8 cellular contexts compared by ENCODE assay signal in the genomic region with DNA sequence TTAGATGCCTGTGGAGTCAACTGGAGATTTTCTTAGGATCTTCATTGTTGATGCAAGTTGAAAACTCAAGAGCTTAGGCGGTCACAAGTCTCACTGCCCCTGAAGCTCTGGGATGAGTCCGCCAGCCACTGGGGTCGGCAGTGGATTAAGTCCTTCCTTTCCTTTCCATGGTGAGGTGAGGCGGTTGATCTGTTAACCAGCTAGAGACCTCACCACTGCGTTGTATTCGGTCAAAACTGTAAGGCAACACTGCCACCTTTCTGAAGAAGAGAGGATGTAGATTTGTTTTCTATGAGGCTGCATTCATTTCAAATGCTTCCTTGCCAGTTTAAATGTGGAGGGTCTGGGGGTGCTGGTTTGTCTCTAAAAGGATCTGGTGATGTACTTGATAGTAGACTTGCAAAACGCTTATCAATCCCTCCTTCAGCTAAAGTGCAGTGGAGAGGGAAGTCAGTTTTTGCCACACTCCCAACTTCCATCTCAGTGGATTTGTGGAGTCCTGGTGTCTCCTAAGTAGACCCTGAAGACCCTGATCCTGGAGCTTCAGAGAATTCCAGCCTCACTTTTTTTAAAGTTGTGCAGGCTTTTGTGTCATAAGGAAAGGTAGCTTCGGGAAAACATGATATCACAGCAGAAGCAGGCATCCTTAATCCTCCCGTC. TPM values are rescaled to one million over a fixed set of nuclear protein-coding genes. Genes with fewer than 3 reads are reported as not detected.
DNase-seq lines count a peak whose midpoint lies in the region; ATAC-seq and TF ChIP-seq lines count a peak whose summit lies in the region.

No MANE protein-coding gene starts in this region.

- H3K9ac ChIP-seq in OCI-LY1 (ENCODE audit: low read length) (no peak overlapping the region), fibroblast of lung (ENCODE audit: insufficient read depth, low read length) (no peak overlapping the region)

- ATAC-seq in GM18907 (IDR thresholded peaks at IDR 0.05; ENCODE audit: unreplicated experiment), result peak; percentile 60
- peak; percentile 53 for ATAC-seq in omental fat pad (ENCODE audit: low FRiP score)
- no peak for ATAC-seq in HG03460 (IDR thresholded peaks at IDR 0.05; ENCODE audit: unreplicated experiment)
- no peak for ATAC-seq in HG02610 (IDR thresholded peaks at IDR 0.05; ENCODE audit: unreplicated experiment)
- no peak for ATAC-seq in GM18517 (IDR thresholded peaks at IDR 0.05; ENCODE audit: unreplicated experiment)
- no peak for ATAC-seq in GM21529 (IDR thresholded peaks at IDR 0.05; ENCODE audit: unreplicated experiment)

- H3K27me3 ChIP-seq in OCI-LY1 (ENCODE audit: insufficient read depth, low read length) (peaks cover 4% of the 10 kb centered on the region; the same call in 1 of the 2 replicates), fibroblast of lung (ENCODE audit: control insufficient read depth, insufficient read depth, low read length) (peaks cover 12% of the 10 kb centered on the region)

- H3K4me3 ChIP-seq in OCI-LY1 (ENCODE audit: low read depth, low read length, poor library complexity, severe bottlenecking), result no peak overlapping the region
- H3K4me3 ChIP-seq in fibroblast of lung (replicated peaks in 1 of 4; ENCODE audit: control extremely low read depth in 1 of 4, insufficient read depth in 1 of 4, low read depth in 3 of 4, low read length in 4 of 4), result no peak overlapping the region

- H2AFZ ChIP-seq in OCI-LY1 (ENCODE audit: low read length) (no peak overlapping the region), fibroblast of lung (ENCODE audit: low read length) (no peak overlapping the region)

- H3K27ac ChIP-seq in OCI-LY1 (ENCODE audit: low read depth, low read length, poor library complexity, severe bottlenecking), result no peak overlapping the region
- no peak overlapping the region for H3K27ac ChIP-seq in fibroblast of lung (ENCODE audit: insufficient read depth, low read length)

- H3K36me3 ChIP-seq in OCI-LY1 (ENCODE audit: insufficient read depth, low read length), result no peaks in the 10 kb centered on the region
- no peaks in the 10 kb centered on the region for H3K36me3 ChIP-seq in fibroblast of lung (ENCODE audit: control insufficient read depth, insufficient read depth, low read length)

- no peaks in the 10 kb centered on the region for H3K9me2 ChIP-seq in OCI-LY1 (ENCODE audit: low read depth, low read length)

- no peaks in the 10 kb centered on the region for H3F3A ChIP-seq in OCI-LY1 (ENCODE audit: insufficient read depth, low read length)

- H3K4me2 ChIP-seq in OCI-LY1 (ENCODE audit: low read length) (no peak overlapping the region), fibroblast of lung (ENCODE audit: extremely low read depth, insufficient read depth, low read length) (no peak overlapping the region)

- H3K4me1 ChIP-seq in OCI-LY1 (ENCODE audit: insufficient read depth, low read length, severe bottlenecking) (no peaks in the 10 kb centered on the region), fibroblast of lung (ENCODE audit: control insufficient read depth, extremely low read depth, insufficient read depth, low read length) (no peaks in the 10 kb centered on the region)

- H3K9me3 ChIP-seq in OCI-LY1 (ENCODE audit: low read length), result no peaks in the 10 kb centered on the region
- H3K9me3 ChIP-seq in fibroblast of lung (ENCODE audit: control insufficient read depth, insufficient read depth, low read depth, low read length), result no peaks in the 10 kb centered on the region

- H3K79me2 ChIP-seq in OCI-LY1 (ENCODE audit: insufficient read depth, low read length) (no peaks in the 10 kb centered on the region), fibroblast of lung (ENCODE audit: control insufficient read depth, insufficient read depth, low read length) (no peaks in the 10 kb centered on the region)

- TF ChIP-seq CTCF in OCI-LY1 (IDR thresholded peaks at IDR 0.05; ENCODE audit: low read length) (peak; percentile 51; the same call in 1 of the 2 replicates), fibroblast of lung (conservative IDR thresholded peaks at IDR 0.05 in 1 of 2, IDR thresholded peaks at IDR 0.05 in 1 of 2; ENCODE audit: low read depth in 1 of 2, low read length in 2 of 2) (peak; percentile 58 to 64), omental fat pad (IDR thresholded peaks at IDR 0.05) (no peak)

- no peaks in the 10 kb centered on the region for H4K20me1 ChIP-seq in OCI-LY1 (ENCODE audit: insufficient read depth, low read length)
- no peaks in the 10 kb centered on the region for H4K20me1 ChIP-seq in fibroblast of lung (ENCODE audit: control insufficient read depth, extremely low read depth, insufficient read depth, low read length)

- peak; percentile 56 to 77 for DNase-seq in fibroblast of lung (ENCODE audit: low read depth in 2 of 2)
- DNase-seq in omental fat pad (ENCODE audit: low spot score), result no peak

RNA-seq across cellular contexts. Expression of gene MYOCD, which starts 1.7 kb away (rescaled TPM):
- total RNA-seq in fibroblast of lung (0.17 and 0.26 TPM in 2 replicates), omental fat pad (1 to 10 TPM in 3 of 4 donors, under 1 TPM in 1; 0.48 to 2.8 (median 2.3) TPM)
- 0.10 and 0.99 TPM in 2 replicates for polyA plus RNA-seq in fibroblast of lung
- 0.09 and 0.56 TPM in 2 replicates for polyA plus RNA-seq in fibroblast of lung (2012)
- 0.44 and 0.55 TPM in 2 replicates for polyA minus RNA-seq in fibroblast of lung (ENCODE audit: low replicate concordance)

Comparison
In these comparisons a context has a peak if more than half of its experiments do, and no peak if none do; other contexts are left out.
1. ATAC-seq: peak in GM18907 (single experiment) and omental fat pad (single experiment); none in HG03460 (single experiment), HG02610 (single experiment), GM18517 (single experiment) and GM21529 (single experiment).
2. CTCF ChIP-seq: peak in OCI-LY1 (single experiment) and fibroblast of lung (2 of 2); none in omental fat pad (0 of 3).